ENCODE assay signal across 1 cellular context in genomic region chr19:5189318-5189607, GRCh38.
TF ChIP-seq lines count a peak whose summit lies in the region.

No MANE protein-coding gene starts in this region.

TF ChIP-seq in K562, 482 proteins besides CTCF, POLR2A, EP300 and RAD21 (continued from another document):
- TF ChIP-seq, protein P1, sequence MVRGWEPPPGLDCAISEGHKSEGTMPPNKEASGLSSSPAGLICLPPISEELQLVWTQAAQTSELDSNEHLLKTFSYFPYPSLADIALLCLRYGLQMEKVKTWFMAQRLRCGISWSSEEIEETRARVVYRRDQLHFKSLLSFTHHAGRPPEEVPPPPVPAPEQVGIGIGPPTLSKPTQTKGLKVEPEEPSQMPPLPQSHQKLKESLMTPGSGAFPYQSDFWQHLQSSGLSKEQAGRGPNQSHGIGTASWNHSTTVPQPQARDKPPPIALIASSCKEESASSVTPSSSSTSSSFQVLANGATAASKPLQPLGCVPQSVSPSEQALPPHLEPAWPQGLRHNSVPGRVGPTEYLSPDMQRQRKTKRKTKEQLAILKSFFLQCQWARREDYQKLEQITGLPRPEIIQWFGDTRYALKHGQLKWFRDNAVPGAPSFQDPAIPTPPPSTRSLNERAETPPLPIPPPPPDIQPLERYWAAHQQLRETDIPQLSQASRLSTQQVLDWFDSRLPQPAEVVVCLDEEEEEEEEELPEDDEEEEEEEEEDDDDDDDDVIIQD (CRISPR knock-in tag; IDR thresholded peaks at IDR 0.05) = no peak
